ENCODE assay signal across 18 cellular contexts in the genomic region with DNA sequence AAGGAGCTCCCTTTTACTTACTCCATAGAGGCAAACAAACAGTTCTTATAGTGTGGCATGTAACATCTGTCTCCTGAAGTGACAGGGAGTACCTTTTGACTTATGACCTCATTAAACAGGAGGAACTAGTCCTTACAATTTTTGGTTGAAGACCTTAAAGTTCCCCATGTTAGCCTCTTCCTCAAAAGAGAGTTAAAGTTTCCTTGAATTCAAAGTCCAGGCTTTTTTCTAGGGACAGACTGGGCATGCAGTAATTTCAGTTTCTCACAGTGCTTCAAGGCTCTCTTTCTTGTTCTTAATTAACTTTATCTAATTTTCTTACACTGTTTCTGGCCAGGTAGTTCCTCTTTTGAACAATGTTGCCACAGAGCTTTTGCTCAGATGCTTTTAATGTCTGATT. TPM values are rescaled to one million over a fixed set of nuclear protein-coding genes. Genes with fewer than 3 reads are reported as not detected.
DNase-seq lines count a peak whose midpoint lies in the region; ATAC-seq, FAIRE-seq and TF ChIP-seq lines count a peak whose summit lies in the region.
"Had no signal": no experiment of that assay in that cellular context is flagged by ENCODE, and none has a peak within 500 bp of the region (broad histone marks: within the 10 kb centered on the region; RNA-seq: fewer than 3 reads in every experiment).

No MANE protein-coding gene starts in this region.

- H3K27me3 Mint-ChIP-seq in activated CD4-positive, alpha-beta T cell treated with anti-CD3 and anti-CD28 coated beads, Interleukin-2, amount 10 ng/mL, durations not matched to agents 7 days and 5 days, result no peaks in the 10 kb centered on the region
- no peaks in the 10 kb centered on the region for H3K27me3 Mint-ChIP-seq in WTC11 (ENCODE audit: low read depth)
- H3K27me3 Mint-ChIP-seq in naive thymus-derived CD8-positive, alpha-beta T cell, result no peaks in the 10 kb centered on the region
- H3K27me3 Mint-ChIP-seq: activated CD8-positive, alpha-beta memory T cell treated with anti-CD3 and anti-CD28 coated beads, Interleukin-2, amount 10 ng/mL, durations not matched to agents 7 days and 5 days; T-cell had no signal

- TF ChIP-seq RAD21 in K562 (CRISPR knock-in tag; conservative IDR thresholded peaks at IDR 0.05 in 1 of 2, IDR thresholded peaks at IDR 0.05 in 1 of 2), result no peak

- in situ Hi-C loops in KBM-7 (cut with MboI; ENCODE audit: low pct_unique_long_range_greater_than_20kb, low sequenced_read_pairs), result no loop called here
- in situ Hi-C loops in K562 (cut with MboI), result no loop called here
- in situ Hi-C loops in transverse colon (cut with MboI; ENCODE audit: low pct_ligation_motif_present in 1 of 4, low pct_unique_long_range_greater_than_20kb in 1 of 4, low sequenced_read_pairs in 3 of 4), result no loop called here

- H3K36me3 ChIP-seq in OCI-LY1 (ENCODE audit: insufficient read depth, low read length) (no peaks in the 10 kb centered on the region), K562 (ENCODE audit: control insufficient read depth, insufficient read depth, low read length) (peaks cover 7% of the 10 kb centered on the region), transverse colon (no peaks in the 10 kb centered on the region)
- H3K36me3 ChIP-seq: left ventricle myocardium inferior, tibial nerve had no signal

- no peak overlapping the region for H3K4me3 Mint-ChIP-seq in activated CD4-positive, alpha-beta T cell treated with anti-CD3 and anti-CD28 coated beads, Interleukin-2, amount 10 ng/mL, durations not matched to agents 7 days and 5 days
- no peak overlapping the region for H3K4me3 Mint-ChIP-seq in WTC11
- H3K4me3 Mint-ChIP-seq in naive thymus-derived CD8-positive, alpha-beta T cell, result no peak overlapping the region
- H3K4me3 Mint-ChIP-seq: activated CD8-positive, alpha-beta memory T cell treated with anti-CD3 and anti-CD28 coated beads, Interleukin-2, amount 10 ng/mL, durations not matched to agents 7 days and 5 days; stimulated activated effector memory CD8-positive, alpha-beta T cell treated with anti-CD3 and anti-CD28 coated beads, Interleukin-12 subunit alpha, Interleukin-12 subunit beta, amount 100 ng/mL, for 72 hours; T-cell had no signal

- intact Hi-C loops in K562 (cut with micrococcal nuclease) (no loop called here), transverse colon (cut with DNase I; ENCODE audit: low total_unique reads) (no loop called here)

- H4K20me1 ChIP-seq in OCI-LY1 (ENCODE audit: insufficient read depth, low read length), result no peaks in the 10 kb centered on the region
- H4K20me1 ChIP-seq in K562 (replicated peaks; ENCODE audit: control insufficient read depth, insufficient read depth, low read length), result no peaks in the 10 kb centered on the region

- no peak overlapping the region; the same call in 1 of the 2 replicates for H3K9ac ChIP-seq in OCI-LY1 (ENCODE audit: low read length)
- peak overlapping the region in 1 of 2 experiments; percentile 31; a peak in 1 of 4 replicates for H3K9ac ChIP-seq in K562 (ENCODE audit: insufficient read depth in 1 of 2, low read depth in 2 of 2, low read length in 2 of 2)

- TF ChIP-seq CTCF in OCI-LY1 (IDR thresholded peaks at IDR 0.05; ENCODE audit: low read length), result no peak
- TF ChIP-seq CTCF in K562 (IDR thresholded peaks at IDR 0.05 in 2 of 3, conservative IDR thresholded peaks at IDR 0.05 in 1 of 3; ENCODE audit: insufficient read depth in 2 of 3, low read depth in 1 of 3, low read length in 3 of 3), result no peak
- no peak for TF ChIP-seq CTCF in transverse colon (IDR thresholded peaks at IDR 0.05)
- no peak for TF ChIP-seq CTCF in WTC11 (IDR thresholded peaks at IDR 0.05)

- no peaks in the 10 kb centered on the region for H3K9me3 ChIP-seq in OCI-LY1 (ENCODE audit: low read length)
- H3K9me3 ChIP-seq in K562 (replicated peaks; ENCODE audit: control insufficient read depth, insufficient read depth, low read depth, low read length), result no peaks in the 10 kb centered on the region
- H3K9me3 ChIP-seq in transverse colon, result no peaks in the 10 kb centered on the region
- H3K9me3 ChIP-seq: left ventricle myocardium inferior, tibial nerve had no signal

- no peaks in the 10 kb centered on the region for H3K9me3 Mint-ChIP-seq in activated CD4-positive, alpha-beta T cell treated with anti-CD3 and anti-CD28 coated beads, Interleukin-2, amount 10 ng/mL, durations not matched to agents 7 days and 5 days
- H3K9me3 Mint-ChIP-seq in WTC11, result no peaks in the 10 kb centered on the region
- no peaks in the 10 kb centered on the region for H3K9me3 Mint-ChIP-seq in naive thymus-derived CD8-positive, alpha-beta T cell
- H3K9me3 Mint-ChIP-seq: stimulated activated effector memory CD8-positive, alpha-beta T cell treated with anti-CD3 and anti-CD28 coated beads, Interleukin-12 subunit alpha, Interleukin-12 subunit beta, amount 100 ng/mL, for 72 hours; T-cell had no signal

- peaks cover 3% of the 10 kb centered on the region for H3K9me1 ChIP-seq in K562 (ENCODE audit: control insufficient read depth, insufficient read depth, low read length)

- no peaks in the 10 kb centered on the region for H3K79me2 ChIP-seq in OCI-LY1 (ENCODE audit: insufficient read depth, low read length)
- peaks cover 62% of the 10 kb centered on the region for H3K79me2 ChIP-seq in K562 (ENCODE audit: control insufficient read depth, insufficient read depth, low read length)

- H2AFZ ChIP-seq in OCI-LY1 (ENCODE audit: low read length), result no peak overlapping the region
- H2AFZ ChIP-seq in K562 (ENCODE audit: low read depth, low read length), result no peak overlapping the region

- H3K4me1 ChIP-seq in OCI-LY1 (ENCODE audit: insufficient read depth, low read length, severe bottlenecking), result peaks cover 26% of the 10 kb centered on the region
- peaks cover 18 to 36% of the 10 kb centered on the region in 2 experiments for H3K4me1 ChIP-seq in K562 (replicated peaks in 1 of 2; ENCODE audit: control insufficient read depth in 2 of 2, insufficient read depth in 2 of 2, low read length in 2 of 2)
- peaks cover 16 to 45% (median 31%) of the 10 kb centered on the region in 4 donors for H3K4me1 ChIP-seq in transverse colon

- H3K27ac ChIP-seq in OCI-LY1 (ENCODE audit: low read depth, low read length, poor library complexity, severe bottlenecking) (peak overlapping the region; percentile 34), K562 (ENCODE audit: extremely low read depth, low read depth, low read length) (peak overlapping the region; percentile 44; the same call in 1 of the 3 replicates), transverse colon (peak overlapping the region; percentile 5 to 49 (median 28))
- H3K27ac ChIP-seq: left ventricle myocardium inferior, skin epidermis, tibial nerve had no signal

- H3K4me2 ChIP-seq in OCI-LY1 (ENCODE audit: low read length), result peak overlapping the region; percentile 12; the same call in 1 of the 2 replicates
- H3K4me2 ChIP-seq in K562 (ENCODE audit: insufficient read depth, low read length), result peak overlapping the region; percentile 24; the same call in 1 of the 2 replicates

- no peak overlapping the region for H3K27ac Mint-ChIP-seq in activated CD4-positive, alpha-beta T cell treated with anti-CD3 and anti-CD28 coated beads, Interleukin-2, amount 10 ng/mL, durations not matched to agents 7 days and 5 days
- H3K27ac Mint-ChIP-seq in WTC11, result no peak overlapping the region
- peak overlapping the region in 5 of 10 donors; percentile 11 to 72 (median 53) for H3K27ac Mint-ChIP-seq in naive thymus-derived CD8-positive, alpha-beta T cell
- H3K27ac Mint-ChIP-seq: activated CD8-positive, alpha-beta memory T cell treated with anti-CD3 and anti-CD28 coated beads, Interleukin-2, amount 10 ng/mL, durations not matched to agents 7 days and 5 days; stimulated activated effector memory CD8-positive, alpha-beta T cell treated with anti-CD3 and anti-CD28 coated beads, Interleukin-12 subunit alpha, Interleukin-12 subunit beta, amount 100 ng/mL, for 72 hours; T-cell had no signal

- H3K4me3 ChIP-seq in OCI-LY1 (ENCODE audit: low read depth, low read length, poor library complexity, severe bottlenecking) (no peak overlapping the region), K562 (no peak overlapping the region), transverse colon (no peak overlapping the region)
- H3K4me3 ChIP-seq: left ventricle myocardium inferior, skin epidermis, tibial nerve had no signal

- H3K27me3 ChIP-seq in OCI-LY1 (ENCODE audit: insufficient read depth, low read length) (no peaks in the 10 kb centered on the region), K562 (ENCODE audit: control insufficient read depth in 2 of 2, insufficient read depth in 2 of 2, low read length in 2 of 2) (no peaks in the 10 kb centered on the region), transverse colon (no peaks in the 10 kb centered on the region)
- H3K27me3 ChIP-seq: tibial nerve had no signal

- no peak for FAIRE-seq in K562 (lab: Jason Lieb, UNC)
- FAIRE-seq: endometrium had no signal

- no peaks in the 10 kb centered on the region for H3K9me2 ChIP-seq in OCI-LY1 (ENCODE audit: low read depth, low read length)

- DNase-seq in KBM-7 (peak; percentile 60), K562 (ENCODE audit: extremely low read depth in 1 of 4, low spot score in 3 of 4) (no peak), transverse colon (no peak), WTC11 (ENCODE audit: low spot score) (no peak)
- no peak for DNase-seq in activated CD4-positive, alpha-beta T cell treated with anti-CD3 and anti-CD28 coated beads, Interleukin-2, amount 10 ng/mL, durations not matched to agents 7 days and 5 days
- DNase-seq in naive thymus-derived CD8-positive, alpha-beta T cell, result no peak
- DNase-seq: activated CD8-positive, alpha-beta memory T cell treated with anti-CD3 and anti-CD28 coated beads, Interleukin-2, amount 10 ng/mL, durations not matched to agents 7 days and 5 days; activated effector memory CD4-positive, alpha-beta T cell treated with Interleukin-2 at 50 U/mL for 16 hours; amygdala; cerebellar nuclear complex; left ventricle myocardium inferior; NCI-H510A; T-cell had no signal

- peaks cover 19% of the 10 kb centered on the region for H3K36me3 Mint-ChIP-seq in activated CD4-positive, alpha-beta T cell treated with anti-CD3 and anti-CD28 coated beads, Interleukin-2, amount 10 ng/mL, durations not matched to agents 7 days and 5 days (ENCODE audit: low read depth)
- H3K36me3 Mint-ChIP-seq in WTC11, result no peaks in the 10 kb centered on the region
- peaks cover 0 to 36% (median 3%) of the 10 kb centered on the region in 3 donors for H3K36me3 Mint-ChIP-seq in naive thymus-derived CD8-positive, alpha-beta T cell
- H3K36me3 Mint-ChIP-seq: stimulated activated effector memory CD8-positive, alpha-beta T cell treated with anti-CD3 and anti-CD28 coated beads, Interleukin-12 subunit alpha, Interleukin-12 subunit beta, amount 100 ng/mL, for 72 hours had no signal

- CTCF ChIA-PET in K562 (lab: Yijun Ruan, JAX; ENCODE audit: low intra/inter-chr PET ratio) (no interaction called here), WTC11 (lab: Charles Lee) (interaction anchor here (0.9 to 1.4 kb wide), 2 partner anchors 9 to 201 kb away, joined by 3 to 7 read pairs; no protein-coding TSS in a partner anchor)
- CTCF ChIA-PET in activated CD4-positive, alpha-beta T cell treated with anti-CD3 and anti-CD28 coated beads, Interleukin-2, amount 10 ng/mL, durations not matched to agents 7 days and 5 days (lab: Charles Lee), result interaction anchor here (0.6 to 1.0 kb wide), 2 partner anchors 12 to 233 kb away, joined by 3 to 4 read pairs; a partner anchor contains a TSS

- TF ChIP-seq EP300 in K562 (IDR thresholded peaks at IDR 0.05; ENCODE audit: low read length) (no peak), transverse colon (IDR thresholded peaks at IDR 0.05; ENCODE audit: low read depth) (no peak)

- TF ChIP-seq POLR2A in K562 (conservative IDR thresholded peaks at IDR 0.05), result no peak
- no peak for TF ChIP-seq POLR2A in transverse colon (IDR thresholded peaks at IDR 0.05)

- peaks cover 24% of the 10 kb centered on the region for H3K4me1 Mint-ChIP-seq in activated CD4-positive, alpha-beta T cell treated with anti-CD3 and anti-CD28 coated beads, Interleukin-2, amount 10 ng/mL, durations not matched to agents 7 days and 5 days
- H3K4me1 Mint-ChIP-seq in WTC11, result peaks cover 16% of the 10 kb centered on the region
- H3K4me1 Mint-ChIP-seq in naive thymus-derived CD8-positive, alpha-beta T cell, result peaks cover 28 to 49% (median 44%) of the 10 kb centered on the region in 4 donors

- POLR2A ChIA-PET in K562 (lab: Yijun Ruan, JAX) (interaction anchor here (1.0 to 1.5 kb wide), 3 partner anchors 9 to 11 kb away, joined by 3 to 5 read pairs (median 4); a partner anchor contains a TSS), WTC11 (lab: Charles Lee) (no interaction called here)
- POLR2A ChIA-PET in activated CD4-positive, alpha-beta T cell treated with anti-CD3 and anti-CD28 coated beads, Interleukin-2, amount 10 ng/mL, durations not matched to agents 7 days and 5 days (lab: Charles Lee), result no interaction called here
- POLR2A ChIA-PET in naive thymus-derived CD8-positive, alpha-beta T cell (lab: Charles Lee), result no interaction called here

- H3F3A ChIP-seq in OCI-LY1 (ENCODE audit: insufficient read depth, low read length), result no peaks in the 10 kb centered on the region

- no peak for ATAC-seq in K562
- no peak for ATAC-seq in WTC11
- ATAC-seq in naive thymus-derived CD8-positive, alpha-beta T cell, result no peak
- ATAC-seq: activated CD8-positive, alpha-beta memory T cell treated with anti-CD3 and anti-CD28 coated beads, Interleukin-2, amount 10 ng/mL, durations not matched to agents 7 days and 5 days; stimulated activated effector memory CD8-positive, alpha-beta T cell treated with anti-CD3 and anti-CD28 coated beads, Interleukin-12 subunit alpha, Interleukin-12 subunit beta, amount 100 ng/mL, for 72 hours; T-cell had no signal

- BruUV-seq in K562 (replicated peaks; lab: Mats Ljungman, UMichigan), result no TSS peak

RNA-seq across cellular contexts. Expression of a gene that starts 12.0 kb away (rescaled TPM):
- total RNA-seq in K562 (2011; cell fraction: chromatin; rRNA removed; ENCODE audit: low replicate concordance), result 32.9 and 95.0 TPM in 2 replicates
- total RNA-seq in K562 (2011; cell fraction: nucleolus; rRNA removed), result 23.7 and 31.2 TPM in 2 replicates
- total RNA-seq in K562 (2011; cell fraction: nucleoplasm; rRNA removed), result 41.3 and 69.3 TPM in 2 replicates
- 30.8 and 33.2 TPM in 2 replicates for total RNA-seq in K562 (2014; rRNA removed)
- 44.6 and 48.0 TPM in 2 replicates for total RNA-seq in K562 (2014; rRNA removed; fragmentation: Illumina TruSeq; extraction: Trizol)
- 45.0 and 48.5 TPM in 2 replicates for total RNA-seq in K562 (2015; rRNA removed; fragmentation: Illumina TruSeq; extraction: Trizol)
- total RNA-seq in K562 (2021), result 33.4 and 37.6 TPM in 2 replicates
- polyA plus RNA-seq in K562 (2011; rRNA removed), result 22.4 and 25.6 TPM in 2 replicates
- 13.3 and 15.4 TPM in 2 replicates for polyA plus RNA-seq in K562 (2011; cell fraction: cytosol; rRNA removed)
- 10.0 and 10.6 TPM in 2 replicates for polyA plus RNA-seq in K562 (2011; cell fraction: nucleus; rRNA removed)
- 21.6 and 29.2 TPM in 2 replicates for polyA plus RNA-seq in K562 (2012)
- 28.5 and 33.8 TPM in 2 replicates for polyA plus RNA-seq in K562 (2014; fragmentation: Illumina TruSeq; extraction: Trizol)
- polyA plus RNA-seq in K562 (2014; fragmentation: Nextera tagmentation; extraction: Ambion mirVana), result 10 to 100 TPM in 1 of 2 experiments, 1 to 10 TPM in 1; 7.8 to 11.4 TPM
- 26.3 and 33.4 TPM in 2 replicates for polyA plus RNA-seq in K562 (2014; rRNA removed)
- polyA minus RNA-seq in K562 (2011; rRNA and poly(A)+ RNA removed), result 35.0 and 41.1 TPM in 2 replicates
- polyA minus RNA-seq in K562 (2011; cell fraction: cytosol; rRNA and poly(A)+ RNA removed), result 19.0 and 23.4 TPM in 2 replicates
- 14.0 and 20.2 TPM in 2 replicates for polyA minus RNA-seq in K562 (2011; cell fraction: nucleus; rRNA and poly(A)+ RNA removed)
- total RNA-seq in transverse colon, result 10 to 100 TPM; 80.7 to 95.5 (median 91.0) TPM
- 10 to 100 TPM; 50.0 to 53.3 TPM for total RNA-seq in activated CD4-positive, alpha-beta T cell treated with anti-CD3 and anti-CD28 coated beads, Interleukin-2, amount 10 ng/mL, durations not matched to agents 7 days and 5 days
- 33.9 to 44.5 TPM (median 37.7 TPM) in 3 replicates for total RNA-seq in WTC11 (2021)
- 10 to 100 TPM; 53.0 to 58.0 TPM for total RNA-seq in naive thymus-derived CD8-positive, alpha-beta T cell
- polyA plus RNA-seq in naive thymus-derived CD8-positive, alpha-beta T cell, result 10 to 100 TPM; 36.5 to 41.7 (median 40.9) TPM
